1 cellular context compared by ENCODE assay signal in genomic region chr14:56809262-56810215, GRCh38.
TF ChIP-seq lines count a peak whose summit lies in the region.

No MANE protein-coding gene starts in this region.

TF ChIP-seq in WTC11, 78 proteins besides CTCF, POLR2A, EP300 and RAD21 (continued from another document):
- TF ChIP-seq ZBTB43 (CRISPR knock-in tag; IDR thresholded peaks at IDR 0.05) = no peak
